ENCODE assay signal across 29 cellular contexts in the genomic region with DNA sequence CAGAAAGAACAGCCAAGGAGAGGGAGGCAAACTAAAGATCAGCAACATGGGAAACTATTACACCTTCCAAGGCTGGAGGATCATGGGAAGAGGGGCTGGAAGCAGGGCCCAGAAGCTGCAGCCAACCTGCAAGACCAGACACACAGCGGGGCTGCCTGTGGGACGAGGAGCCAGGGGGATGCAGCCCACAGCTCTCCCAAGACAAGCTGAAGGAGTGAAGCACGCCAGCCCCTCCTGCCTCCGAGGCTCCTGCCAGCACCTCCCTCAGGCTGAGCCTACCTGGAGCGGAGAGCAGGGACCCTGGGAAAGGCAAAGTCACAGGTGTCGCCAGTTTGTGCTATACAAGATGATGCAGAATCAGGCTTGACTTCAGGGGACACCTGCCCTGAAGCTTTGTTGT.
"Had no signal": no experiment of that assay in that cellular context is flagged by ENCODE, and none has a peak within 500 bp of the region (broad histone marks: within the 10 kb centered on the region; RNA-seq: fewer than 3 reads in every experiment).

No MANE protein-coding gene starts in this region.

- DNase-seq: activated CD4-positive, alpha-beta memory T cell treated with anti-CD3 and anti-CD28 coated beads for 36 hours; activated CD4-positive, alpha-beta T cell treated with anti-CD3 and anti-CD28 coated beads for 4 hours; activated CD4-positive, alpha-beta T cell treated with anti-CD3 and anti-CD28 coated beads, Interleukin-2, amount 50 U/mL, for 1 hour; activated CD4-positive, CD25-positive, alpha-beta regulatory T cell treated with anti-CD3 and anti-CD28 coated beads, Interleukin-2, amount 50 U/mL, for 72 hours; activated CD8-positive, alpha-beta memory T cell treated with anti-CD3 and anti-CD28 coated beads, Interleukin-2, amount 50 U/mL, for 4 hours; activated gamma-delta T cell treated with Interleukin-2 at 50 U/mL for 16 hours; activated naive CD4-positive, alpha-beta T cell treated with anti-CD3 and anti-CD28 coated beads for 36 hours; activated T-cell treated with anti-CD3 and anti-CD28 coated beads for 4 hours; activated T-cell treated with anti-CD3 and anti-CD28 coated beads, Interleukin-2, amount 50 U/mL, for 4 hours; adrenal gland; body of pancreas; caudate nucleus; cerebellar nuclear complex; NCI-H1092 treated with DMSO at 0.1 percent for 48 hours; NCI-H1417; NCI-H146; NCI-H187; NCI-H2029 treated with DMSO at 0.1 percent for 48 hours; NCI-H2107; NCI-H2171; NCI-H510A; NCI-H526; NCI-H748 treated with DMSO at 0.1 percent for 48 hours; NK-92 treated with Interleukin-12 subunit alpha and Interleukin-12 subunit beta, amount 100 ng/mL, for 24 hours; OCI-M1; Right ventricle myocardium superior; T1000 had no signal

- H3K27ac Mint-ChIP-seq: activated CD4-positive, alpha-beta memory T cell treated with anti-CD3 and anti-CD28 coated beads for 36 hours; activated naive CD4-positive, alpha-beta T cell treated with anti-CD3 and anti-CD28 coated beads for 36 hours; activated T-helper 1 cell treated with anti-CD3 and anti-CD28 coated beads, Interleukin-12 subunit alpha, Interleukin-12 subunit beta, Interleukin-2, Interleukin-4 antibody, amounts not matched to agents 30 ng/mL and 10 ng/mL and 1 ng/mL, durations not matched to agents 14 hours and 24 hours and 36 hours had no signal

- H3K36me3 Mint-ChIP-seq: activated CD4-positive, alpha-beta memory T cell treated with anti-CD3 and anti-CD28 coated beads for 36 hours; activated naive CD4-positive, alpha-beta T cell treated with anti-CD3 and anti-CD28 coated beads, Interleukin-2, amount 50 U/mL, for 72 hours had no signal

- H3K36me3 ChIP-seq: adrenal gland had no signal

- H3K9me3 ChIP-seq: adrenal gland, body of pancreas had no signal

- H3K4me3 Mint-ChIP-seq: activated CD4-positive, alpha-beta memory T cell treated with anti-CD3 and anti-CD28 coated beads for 36 hours; activated naive CD4-positive, alpha-beta T cell treated with anti-CD3 and anti-CD28 coated beads for 36 hours; activated T-cell treated with anti-CD3 and anti-CD28 coated beads, Interleukin-2, amount 50 U/mL, for 4 hours; activated T-helper 1 cell treated with anti-CD3 and anti-CD28 coated beads, Interleukin-12 subunit alpha, Interleukin-12 subunit beta, Interleukin-2, Interleukin-4 antibody, amounts not matched to agents 30 ng/mL and 10 ng/mL and 1 ng/mL, durations not matched to agents 14 hours and 24 hours and 36 hours had no signal

- H3K4me3 ChIP-seq: adrenal gland, body of pancreas had no signal

- H3K27ac ChIP-seq: adrenal gland, body of pancreas had no signal

- H3K9me3 Mint-ChIP-seq: activated CD4-positive, alpha-beta memory T cell treated with anti-CD3 and anti-CD28 coated beads for 36 hours; activated naive CD4-positive, alpha-beta T cell treated with anti-CD3 and anti-CD28 coated beads for 36 hours; activated T-cell treated with anti-CD3 and anti-CD28 coated beads, Interleukin-2, amount 50 U/mL, for 4 hours; activated T-helper 1 cell treated with anti-CD3 and anti-CD28 coated beads, Interleukin-12 subunit alpha, Interleukin-12 subunit beta, Interleukin-2, Interleukin-4 antibody, amounts not matched to agents 30 ng/mL and 10 ng/mL and 1 ng/mL, durations not matched to agents 14 hours and 24 hours and 36 hours had no signal

- H3K27me3 ChIP-seq: adrenal gland, body of pancreas had no signal

- ATAC-seq: activated naive CD4-positive, alpha-beta T cell treated with anti-CD3 and anti-CD28 coated beads, Interleukin-2, amount 50 U/mL, for 72 hours; activated T-cell treated with anti-CD3 and anti-CD28 coated beads, Interleukin-2, amount 50 U/mL, for 4 hours; body of pancreas had no signal
